27 cellular contexts compared by ENCODE assay signal in genomic region chr17:61808442-61808841, GRCh38. TPM values are rescaled to one million over a fixed set of nuclear protein-coding genes. Genes with fewer than 3 reads are reported as not detected.
"Had no signal": no experiment of that assay in that cellular context is flagged by ENCODE, and none has a peak within 500 bp of the region (broad histone marks: within the 10 kb centered on the region; RNA-seq: fewer than 3 reads in every experiment).

No MANE protein-coding gene starts in this region.

- H3K9me3 Mint-ChIP-seq: immature natural killer cell; mesothelial cell of epicardium; naive B cell; natural killer cell; stimulated activated effector memory CD8-positive, alpha-beta T cell treated with anti-CD3 and anti-CD28 coated beads, Interleukin-12 subunit alpha, Interleukin-12 subunit beta, amount 100 ng/mL, for 72 hours; stimulated activated naive CD8-positive, alpha-beta T cell treated with anti-CD3 and anti-CD28 coated beads, Interleukin-15, Interleukin-2, amounts not matched to agents 100 ng/mL and 50 ng/mL, for 24 hours had no signal

- FAIRE-seq: islet of Langerhans had no signal

- DNase-seq: hypothalamus; immature natural killer cell; kidney; left colon; left ventricle myocardium inferior; mesendoderm; naive B cell; natural killer cell; ovary; right lobe of liver; small intestine; spleen; stimulated activated CD4-positive, alpha-beta T cell treated with anti-CD3 and anti-CD28 coated beads, Interleukin-4, amount 100 ng/mL, for 24 hours; stimulated activated naive CD4-positive, alpha-beta T cell; tibial artery; trophoblast cell; upper lobe of right lung; uterus had no signal

- ATAC-seq: left colon; natural killer cell; right lobe of liver; stimulated activated effector memory CD8-positive, alpha-beta T cell treated with anti-CD3 and anti-CD28 coated beads, Interleukin-12 subunit alpha, Interleukin-12 subunit beta, amount 100 ng/mL, for 72 hours; upper lobe of right lung had no signal

- H3K4me3 Mint-ChIP-seq: immature natural killer cell; mesothelial cell of epicardium; naive B cell; natural killer cell; stimulated activated effector memory CD8-positive, alpha-beta T cell treated with anti-CD3 and anti-CD28 coated beads, Interleukin-12 subunit alpha, Interleukin-12 subunit beta, amount 100 ng/mL, for 72 hours; stimulated activated naive CD8-positive, alpha-beta T cell treated with anti-CD3 and anti-CD28 coated beads, Interleukin-15, Interleukin-2, amounts not matched to agents 100 ng/mL and 50 ng/mL, for 24 hours had no signal

- H3K4me3 ChIP-seq: left ventricle myocardium inferior, lung, ovary, right atrium auricular region, right lobe of liver, spleen, suprapubic skin, thoracic aorta, tibial artery, upper lobe of right lung, uterus had no signal

- H3K27ac Mint-ChIP-seq: immature natural killer cell; mesothelial cell of epicardium; naive B cell; natural killer cell; progenitor cell of endocrine pancreas; stimulated activated effector memory CD8-positive, alpha-beta T cell treated with anti-CD3 and anti-CD28 coated beads, Interleukin-12 subunit alpha, Interleukin-12 subunit beta, amount 100 ng/mL, for 72 hours; stimulated activated naive CD8-positive, alpha-beta T cell treated with anti-CD3 and anti-CD28 coated beads, Interleukin-15, Interleukin-2, amounts not matched to agents 100 ng/mL and 50 ng/mL, for 24 hours had no signal

- H3K9me3 ChIP-seq: left ventricle myocardium inferior, ovary, right atrium auricular region, right lobe of liver, spleen, suprapubic skin, thoracic aorta, tibial artery, upper lobe of right lung, uterus had no signal

- H3K27me3 Mint-ChIP-seq: naive B cell; progenitor cell of endocrine pancreas; stimulated activated naive CD8-positive, alpha-beta T cell treated with anti-CD3 and anti-CD28 coated beads, Interleukin-15, Interleukin-2, amounts not matched to agents 100 ng/mL and 50 ng/mL, for 24 hours had no signal

- H3K36me3 ChIP-seq: left ventricle myocardium inferior, ovary, right atrium auricular region, right lobe of liver, spleen, suprapubic skin, thoracic aorta, tibial artery, upper lobe of right lung, uterus had no signal

- H3K27me3 ChIP-seq: ovary, right atrium auricular region, right lobe of liver, spleen, suprapubic skin, tibial artery, upper lobe of right lung, uterus had no signal

- H3K4me1 ChIP-seq: left ventricle myocardium inferior, right atrium auricular region, right lobe of liver, suprapubic skin, tibial artery, upper lobe of right lung, uterus had no signal

- H3K36me3 Mint-ChIP-seq: mesothelial cell of epicardium, naive B cell, natural killer cell had no signal

- H3K27ac ChIP-seq: left ventricle myocardium inferior, ovary, right atrium auricular region, right lobe of liver, spleen, suprapubic skin, thoracic aorta, tibial artery, upper lobe of right lung, uterus had no signal

RNA-seq across cellular contexts. Expression of gene BRIP1, which starts 54.9 kb away (rescaled TPM):
- total RNA-seq: right atrium auricular region had no signal
